In the genomic region with DNA sequence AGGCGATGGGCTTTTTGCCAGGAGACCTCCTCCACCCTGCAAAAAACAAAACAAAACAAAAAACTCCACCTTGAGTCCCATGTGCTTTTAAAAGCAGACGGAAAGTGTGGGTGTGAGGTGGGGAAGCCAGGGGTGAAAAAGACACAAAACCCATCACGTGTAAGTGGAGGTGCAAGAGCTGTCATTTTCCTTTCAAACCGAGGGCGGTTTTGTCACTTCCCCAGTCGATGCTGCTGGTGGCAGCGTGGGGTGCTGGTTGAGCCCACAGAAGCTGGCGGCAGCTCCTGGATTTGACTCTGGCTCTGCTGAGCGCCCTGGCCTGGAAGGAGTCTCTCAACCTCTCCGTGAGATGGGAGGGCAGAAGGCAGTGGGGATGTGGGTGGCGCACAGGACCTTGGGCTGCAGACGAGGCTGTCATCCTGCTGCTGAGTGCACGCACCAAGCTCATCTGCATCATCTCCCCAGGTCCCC, we compare ENCODE assay signal across 12 cellular contexts.
A peak's percentile ranks its signal among the peaks of the same experiment; 100 is the strongest.
DNase-seq lines count a peak whose midpoint lies in the region; ATAC-seq, FAIRE-seq and TF ChIP-seq lines count a peak whose summit lies in the region.
"Had no signal": no experiment of that assay in that cellular context is flagged by ENCODE, and none has a peak within 500 bp of the region (broad histone marks: within the 10 kb centered on the region; RNA-seq: fewer than 3 reads in every experiment).

No MANE protein-coding gene starts in this region.

- 6% methylated on average over 13 of the region's 13 CpGs for WGBS in GM12878 (ENCODE audit: insufficient coverage, insufficient replicate concordance, low lambda C conversion rate, missing lambda C conversion rate)

- no peaks in the 10 kb centered on the region for H3K79me2 ChIP-seq in GM12878 (ENCODE audit: control insufficient read depth, insufficient read depth, low read length)

- POLR2A ChIA-PET in GM12878 (lab: Charles Lee): interaction anchor here (0.6 kb wide), 1 partner anchor 267 kb away, joined by 3 read pairs; no protein-coding TSS in a partner anchor

- no peaks in the 10 kb centered on the region for H3K4me1 ChIP-seq in GM12878 (ENCODE audit: control insufficient read depth, insufficient read depth, low read length)
- H3K4me1 ChIP-seq: right lobe of liver had no signal

- no peak overlapping the region for H2AFZ ChIP-seq in GM12878 (ENCODE audit: control insufficient read depth, low read depth, low read length)

- H3K27me3 ChIP-seq in GM12878 (replicated peaks in 1 of 2; ENCODE audit: control insufficient read depth in 2 of 2, insufficient read depth in 2 of 2, low read length in 1 of 2): peaks cover 0 to 3% of the 10 kb centered on the region in 2 experiments; a peak in 2 of 4 replicates
- H3K27me3 ChIP-seq: right lobe of liver had no signal

- no TSS peak for BruUV-seq in GM12878 (replicated peaks; lab: Mats Ljungman, UMichigan)

- intact Hi-C loops in GM12878 (cut with micrococcal nuclease; ENCODE audit: unreplicated experiment): no loop called here

- peak; percentile 46 for DNase-seq in NK-92 treated with Interleukin-12 subunit alpha and Interleukin-12 subunit beta, amount 100 ng/mL, for 24 hours (lab: John Stamatoyannopoulos, UW)
- no peak for DNase-seq in NK-92 (lab: John Stamatoyannopoulos, UW; ENCODE audit: unreplicated experiment)
- peak; percentile 8 for DNase-seq in Jurkat, Clone E6-1 (ENCODE audit: low read depth, low spot score)
- no peak for DNase-seq in GM12878 (ENCODE audit: low read depth, low spot score)
- DNase-seq in stimulated activated CD8-positive, alpha-beta memory T cell treated with anti-CD3 and anti-CD28 coated beads, Interleukin-12 subunit alpha, Interleukin-12 subunit beta, amount 100 ng/mL, for 4 hours (ENCODE audit: low read depth): peak; percentile 13
- DNase-seq in mucosa of gallbladder (ENCODE audit: low spot score): no peak
- DNase-seq: activated CD4-positive, alpha-beta T cell treated with anti-CD3 and anti-CD28 coated beads, Interleukin-2, amount 50 U/mL, for 1 hour; DND-41; T-helper 1 cell had no signal

- ATAC-seq in GM12878: no peak
- no peak for ATAC-seq in GM18868 (IDR thresholded peaks at IDR 0.05; ENCODE audit: unreplicated experiment)
- no peak for ATAC-seq in HG02938 (IDR thresholded peaks at IDR 0.05; ENCODE audit: unreplicated experiment)
- ATAC-seq: right lobe of liver had no signal

- no peak overlapping the region for H3K4me3 ChIP-seq in Jurkat, Clone E6-1 (ENCODE audit: low read length)
- no peak overlapping the region for H3K4me3 ChIP-seq in GM12878
- H3K4me3 ChIP-seq: right lobe of liver had no signal

- CTCF ChIA-PET in GM12878 (lab: Yijun Ruan, JAX): interaction anchor here (0.8 kb wide), 1 partner anchor 8 kb away, joined by 3 read pairs; no protein-coding TSS in a partner anchor

- no peak for TF ChIP-seq CTCF in GM12878 (IDR thresholded peaks at IDR 0.05 in 2 of 3, conservative IDR thresholded peaks at IDR 0.05 in 1 of 3; ENCODE audit: control insufficient read depth in 2 of 3, extremely low read depth in 1 of 3, insufficient read depth in 1 of 3, low read depth in 3 of 3, low read length in 3 of 3)

- no peak overlapping the region for H3K27ac ChIP-seq in GM12878 (ENCODE audit: control insufficient read depth, insufficient read depth)
- H3K27ac ChIP-seq: right lobe of liver had no signal

- TF ChIP-seq EP300 in GM12878 (IDR thresholded peaks at IDR 0.05; ENCODE audit: borderline replicate concordance in 1 of 2, control insufficient read depth in 1 of 2, low read depth in 2 of 2, low read length in 2 of 2): no peak

- SMC1A ChIA-PET in GM12878 (lab: Charles Lee; ENCODE audit: uncharacterized antibody, unreplicated experiment): interaction anchor here (1.6 kb wide), 1 partner anchor 11 kb away, joined by 4 read pairs; no protein-coding TSS in a partner anchor

- in situ Hi-C loops in GM12878 (cut with MboI): no loop called here

- no peak overlapping the region for H3K9ac ChIP-seq in GM12878 (ENCODE audit: control insufficient read depth, insufficient read depth, low read length)

- H4K20me1 ChIP-seq in GM12878 (ENCODE audit: control insufficient read depth, insufficient read depth): no peaks in the 10 kb centered on the region

- TF ChIP-seq POLR2A in GM12878 (IDR thresholded peaks at IDR 0.05; ENCODE audit: low read depth, low read length): no peak

- TF ChIP-seq RAD21 in GM12878 (IDR thresholded peaks at IDR 0.05; ENCODE audit: insufficient read depth, low read depth, low read length): no peak

- RAD21 ChIA-PET in GM12878 (lab: Charles Lee; ENCODE audit: unreplicated experiment): interaction anchor here (0.6 kb wide), 1 partner anchor 8 kb away, joined by 3 read pairs; no protein-coding TSS in a partner anchor

- no peaks in the 10 kb centered on the region for H3K36me3 ChIP-seq in GM12878 (ENCODE audit: control insufficient read depth in 2 of 2, insufficient read depth in 2 of 2, low read length in 1 of 2)
- H3K36me3 ChIP-seq: right lobe of liver had no signal

- H3K9me3 ChIP-seq in GM12878 (replicated peaks; ENCODE audit: control insufficient read depth, insufficient read depth, low read length): no peaks in the 10 kb centered on the region
- H3K9me3 ChIP-seq: right lobe of liver had no signal

- H3K4me2 ChIP-seq in GM12878 (ENCODE audit: control insufficient read depth, insufficient read depth): no peak overlapping the region

- no peak for FAIRE-seq in GM12878 (lab: Jason Lieb, UNC)

TF ChIP-seq in GM12878, 131 proteins besides CTCF, POLR2A, EP300 and RAD21:
- TF ChIP-seq, protein P1, sequence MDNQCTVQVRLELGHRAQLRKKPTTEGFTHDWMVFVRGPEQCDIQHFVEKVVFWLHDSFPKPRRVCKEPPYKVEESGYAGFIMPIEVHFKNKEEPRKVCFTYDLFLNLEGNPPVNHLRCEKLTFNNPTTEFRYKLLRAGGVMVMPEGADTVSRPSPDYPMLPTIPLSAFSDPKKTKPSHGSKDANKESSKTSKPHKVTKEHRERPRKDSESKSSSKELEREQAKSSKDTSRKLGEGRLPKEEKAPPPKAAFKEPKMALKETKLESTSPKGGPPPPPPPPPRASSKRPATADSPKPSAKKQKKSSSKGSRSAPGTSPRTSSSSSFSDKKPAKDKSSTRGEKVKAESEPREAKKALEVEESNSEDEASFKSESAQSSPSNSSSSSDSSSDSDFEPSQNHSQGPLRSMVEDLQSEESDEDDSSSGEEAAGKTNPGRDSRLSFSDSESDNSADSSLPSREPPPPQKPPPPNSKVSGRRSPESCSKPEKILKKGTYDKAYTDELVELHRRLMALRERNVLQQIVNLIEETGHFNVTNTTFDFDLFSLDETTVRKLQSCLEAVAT (IDR thresholded peaks at IDR 0.05): peak; percentile 47; the same call in 1 of the 2 replicates
- TF ChIP-seq BHLHE40 (IDR thresholded peaks at IDR 0.05; ENCODE audit: borderline replicate concordance in 1 of 2, low read depth in 2 of 2, low read length in 1 of 2): peak in 1 of 2 experiments; percentile 27; a peak in 1 of 4 replicates
- no peak for TF ChIP-seq ZNF217 (IDR thresholded peaks at IDR 0.05)
- no peak for TF ChIP-seq CEBPB (IDR thresholded peaks at IDR 0.05; ENCODE audit: borderline replicate concordance in 1 of 2, low read depth in 2 of 2, low read length in 2 of 2)
TF ChIP-seq in GM12878: peak in this region for 2.

Comparison
In these comparisons a context has a peak if more than half of its experiments do, and no peak if none do; other contexts are left out.
1. DNase-seq: peak in NK-92 treated with Interleukin-12 subunit alpha and Interleukin-12 subunit beta, amount 100 ng/mL, for 24 hours (single experiment), Jurkat, Clone E6-1 (single experiment) and stimulated activated CD8-positive, alpha-beta memory T cell treated with anti-CD3 and anti-CD28 coated beads, Interleukin-12 subunit alpha, Interleukin-12 subunit beta, amount 100 ng/mL, for 4 hours (single experiment); none in NK-92 (single experiment), GM12878 (single experiment) and mucosa of gallbladder (single experiment).